Comparison of ENCODE assay signal across 12 cellular contexts in genomic region chrX:136030357-136031225, GRCh38. TPM values are rescaled to one million over a fixed set of nuclear protein-coding genes. Genes with fewer than 3 reads are reported as not detected.
DNase-seq lines count a peak whose midpoint lies in the region; ATAC-seq and TF ChIP-seq lines count a peak whose summit lies in the region.
"Had no signal": no experiment of that assay in that cellular context is flagged by ENCODE, and none has a peak within 500 bp of the region (broad histone marks: within the 10 kb centered on the region; RNA-seq: fewer than 3 reads in every experiment).

No MANE protein-coding gene starts in this region.

- peak overlapping the region; percentile 69 for H3K27ac ChIP-seq in psoas muscle
- H3K27ac ChIP-seq: epithelial cell of prostate, neural progenitor cell had no signal

- 8 to 27% (median 11%) methylated on average over 9 of the region's 9 CpGs for WGBS in psoas muscle, 3 donors

- H3K4me3 ChIP-seq in AG10803 (ENCODE audit: low read length) (peak overlapping the region; percentile 17; the same call in 1 of the 2 replicates), psoas muscle (no peak overlapping the region)
- H3K4me3 ChIP-seq: neural progenitor cell had no signal

- peaks cover 0 to 2% of the 10 kb centered on the region in 2 donors for H3K36me3 ChIP-seq in psoas muscle (ENCODE audit: insufficient read depth in 1 of 2, low read depth in 1 of 2)
- H3K36me3 ChIP-seq: neural progenitor cell had no signal

- intact Hi-C loops in psoas muscle (cut with DNase I), result no loop called here

- ATAC-seq in psoas muscle (peak; percentile 76 to 87 (median 82)), HG02642 (IDR thresholded peaks at IDR 0.05; ENCODE audit: poor library complexity, unreplicated experiment) (no peak)

- no peaks in the 10 kb centered on the region for H3K9me3 ChIP-seq in psoas muscle

- no peaks in the 10 kb centered on the region for H3K27me3 ChIP-seq in psoas muscle (ENCODE audit: insufficient read depth in 3 of 3, low read length in 2 of 3)
- H3K27me3 ChIP-seq: neural progenitor cell had no signal

- H3K27me3 Mint-ChIP-seq in activated CD4-positive, alpha-beta memory T cell treated with anti-CD3 and anti-CD28 coated beads, Interleukin-2, amount 10 ng/mL, durations not matched to agents 7 days and 5 days, result no peaks in the 10 kb centered on the region

- H3K36me3 Mint-ChIP-seq in activated CD4-positive, alpha-beta memory T cell treated with anti-CD3 and anti-CD28 coated beads, Interleukin-2, amount 10 ng/mL, durations not matched to agents 7 days and 5 days (ENCODE audit: low read depth), result peaks cover 20% of the 10 kb centered on the region

- POLR2A ChIA-PET in activated CD4-positive, alpha-beta memory T cell treated with anti-CD3 and anti-CD28 coated beads, Interleukin-2, amount 10 ng/mL, durations not matched to agents 7 days and 5 days (lab: Charles Lee), result interaction anchor here (0.6 kb wide), 1 partner anchor 70 kb away, joined by 4 read pairs; no protein-coding TSS in a partner anchor

- H3K4me3 Mint-ChIP-seq in activated CD4-positive, alpha-beta memory T cell treated with anti-CD3 and anti-CD28 coated beads, Interleukin-2, amount 10 ng/mL, durations not matched to agents 7 days and 5 days, result no peak overlapping the region
- H3K4me3 Mint-ChIP-seq: neural progenitor cell; T-helper 2 cell treated with Interferon-gamma antibody and Interleukin-4, amounts not matched to agents 5 μg/mL and 100 μg/mL, for 36 hours had no signal

- TF ChIP-seq CTCF in AG10803 (conservative IDR thresholded peaks at IDR 0.05; ENCODE audit: low read length), result no peak
- TF ChIP-seq CTCF in psoas muscle (IDR thresholded peaks at IDR 0.05), result no peak

- CTCF ChIA-PET in activated CD4-positive, alpha-beta memory T cell treated with anti-CD3 and anti-CD28 coated beads, Interleukin-2, amount 10 ng/mL, durations not matched to agents 7 days and 5 days (lab: Charles Lee), result interaction anchor here (1.1 to 5.4 kb wide), 3 partner anchors 10 to 180 kb away, joined by 4 to 60 read pairs (median 30); no protein-coding TSS in a partner anchor

- DNase-seq in AG10803 (ENCODE audit: low read depth), result peak; percentile 92
- DNase-seq in amniotic epithelial cell (ENCODE audit: low read depth), result peak; percentile 70
- peak; percentile 48 for DNase-seq in glomerular endothelial cell (ENCODE audit: extremely low read depth, low read depth, low spot score)
- peak; percentile 46 to 73 for DNase-seq in psoas muscle
- no peak for DNase-seq in activated CD4-positive, alpha-beta memory T cell treated with anti-CD3 and anti-CD28 coated beads, Interleukin-2, amount 10 ng/mL, durations not matched to agents 7 days and 5 days
- no peak for DNase-seq in RPMI8226
- DNase-seq in NCI-H2196 treated with DMSO at 0.1 percent for 48 hours (lab: John Stamatoyannopoulos, UW; ENCODE audit: unreplicated experiment), result no peak
- DNase-seq: NCI-H524 treated with DMSO at 0.1 percent for 48 hours had no signal

- no peak overlapping the region for H3K27ac Mint-ChIP-seq in activated CD4-positive, alpha-beta memory T cell treated with anti-CD3 and anti-CD28 coated beads, Interleukin-2, amount 10 ng/mL, durations not matched to agents 7 days and 5 days
- H3K27ac Mint-ChIP-seq: neural progenitor cell; T-helper 2 cell treated with Interferon-gamma antibody and Interleukin-4, amounts not matched to agents 5 μg/mL and 100 μg/mL, for 36 hours had no signal

- H3K4me1 Mint-ChIP-seq in activated CD4-positive, alpha-beta memory T cell treated with anti-CD3 and anti-CD28 coated beads, Interleukin-2, amount 10 ng/mL, durations not matched to agents 7 days and 5 days, result no peaks in the 10 kb centered on the region

- no peaks in the 10 kb centered on the region for H3K9me3 Mint-ChIP-seq in activated CD4-positive, alpha-beta memory T cell treated with anti-CD3 and anti-CD28 coated beads, Interleukin-2, amount 10 ng/mL, durations not matched to agents 7 days and 5 days
- H3K9me3 Mint-ChIP-seq: neural progenitor cell; T-helper 2 cell treated with Interferon-gamma antibody and Interleukin-4, amounts not matched to agents 5 μg/mL and 100 μg/mL, for 36 hours had no signal

- H3K4me1 ChIP-seq in psoas muscle, result peaks cover 5% of the 10 kb centered on the region
- H3K4me1 ChIP-seq: neural progenitor cell had no signal

RNA-seq across cellular contexts. Expression of gene SLC9A6, which starts 45.4 kb away (rescaled TPM):
- total RNA-seq in glomerular endothelial cell (15.2 and 17.4 TPM in 2 replicates), psoas muscle (10 to 100 TPM in 1 of 4 donors, 1 to 10 TPM in 3; 8.8 to 11.8 (median 9.1) TPM)
- polyA plus RNA-seq in psoas muscle, result 10 to 100 TPM in 1 of 3 donors, 1 to 10 TPM in 2; 7.9 to 16.9 (median 8.0) TPM
- 10 to 100 TPM; 18.6 to 20.9 TPM for total RNA-seq in activated CD4-positive, alpha-beta memory T cell treated with anti-CD3 and anti-CD28 coated beads, Interleukin-2, amount 10 ng/mL, durations not matched to agents 7 days and 5 days

RNA-seq across cellular contexts. Expression of gene MMGT1, which starts 56.8 kb away (rescaled TPM):
- total RNA-seq in glomerular endothelial cell (13.4 and 14.6 TPM in 2 replicates), psoas muscle (10 to 100 TPM; 17.8 to 21.1 (median 20.4) TPM)
- 10 to 100 TPM in 2 of 3 donors, 1 to 10 TPM in 1; 8.9 to 18.5 (median 12.2) TPM for polyA plus RNA-seq in psoas muscle
- 10 to 100 TPM; 19.2 to 19.3 TPM for total RNA-seq in activated CD4-positive, alpha-beta memory T cell treated with anti-CD3 and anti-CD28 coated beads, Interleukin-2, amount 10 ng/mL, durations not matched to agents 7 days and 5 days

Comparison
In these comparisons a context has a peak if more than half of its experiments do, and no peak if none do; other contexts are left out.
1. DNase-seq: peak in AG10803 (single experiment), amniotic epithelial cell (single experiment), glomerular endothelial cell (single experiment) and psoas muscle (2 of 2); none in activated CD4-positive, alpha-beta memory T cell treated with anti-CD3 and anti-CD28 coated beads, Interleukin-2, amount 10 ng/mL, durations not matched to agents 7 days and 5 days (single experiment), RPMI8226 (single experiment) and NCI-H2196 treated with DMSO at 0.1 percent for 48 hours (single experiment).